In the genomic region with DNA sequence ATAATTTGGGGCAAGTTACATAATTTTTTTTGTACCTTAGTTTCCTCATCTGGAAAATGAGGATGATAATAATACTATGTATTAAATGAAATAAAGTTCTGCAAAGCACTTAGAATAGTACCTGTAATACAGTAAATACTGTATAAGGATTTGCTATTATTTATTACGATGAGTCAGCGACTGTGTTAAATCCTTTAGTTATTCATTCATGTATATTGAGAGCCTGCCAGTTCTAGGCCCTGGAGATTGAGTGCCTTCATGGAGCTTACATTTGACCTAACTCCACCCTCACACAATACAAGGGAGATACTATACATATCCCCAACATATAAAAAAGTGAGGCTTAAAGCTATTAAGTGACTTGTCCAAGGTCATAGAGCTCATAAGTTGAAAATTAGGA, we compare ENCODE assay signal across 31 cellular contexts.
"Had no signal": no experiment of that assay in that cellular context is flagged by ENCODE, and none has a peak within 500 bp of the region (broad histone marks: within the 10 kb centered on the region; RNA-seq: fewer than 3 reads in every experiment).

No MANE protein-coding gene starts in this region.

- H3K27me3 Mint-ChIP-seq: progenitor cell of endocrine pancreas; stimulated activated memory B cell treated with anti-CD40 and anti-IgM and Interleukin-4, amounts not matched to agents 10 μg/mL and 1 μg/mL and 100 μg/mL, for 72 hours; stimulated activated naive CD8-positive, alpha-beta T cell treated with anti-CD3 and anti-CD28 coated beads, Interleukin-15, amount 100 ng/mL, for 72 hours; type B pancreatic cell had no signal

- H3K79me2 ChIP-seq: parathyroid adenoma had no signal

- H3K9ac ChIP-seq: neural progenitor cell, parathyroid adenoma had no signal

- H3K27ac Mint-ChIP-seq: natural killer cell; nephron; neural progenitor cell; progenitor cell of endocrine pancreas; stimulated activated memory B cell treated with anti-CD40 and anti-IgM and Interleukin-4, amounts not matched to agents 10 μg/mL and 1 μg/mL and 100 μg/mL, for 72 hours; stimulated activated naive CD8-positive, alpha-beta T cell treated with anti-CD3 and anti-CD28 coated beads, Interleukin-15, amount 100 ng/mL, for 72 hours; type B pancreatic cell had no signal

- H3K4me2 ChIP-seq: neural progenitor cell, smooth muscle cell had no signal

- H3K4me1 Mint-ChIP-seq: natural killer cell; nephron; neural progenitor cell; stimulated activated naive CD8-positive, alpha-beta T cell treated with anti-CD3 and anti-CD28 coated beads, Interleukin-15, amount 100 ng/mL, for 72 hours had no signal

- H3K4me3 ChIP-seq: neural progenitor cell, ovary, psoas muscle, skin epidermis, smooth muscle cell, spleen, suprapubic skin, testis, tibial artery, transverse colon, upper lobe of right lung, uterus had no signal

- H2AFZ ChIP-seq: neural progenitor cell, parathyroid adenoma had no signal

- H3K27me3 ChIP-seq: neural progenitor cell, ovary, spleen, suprapubic skin, testis, tibial artery, transverse colon, upper lobe of right lung, uterus had no signal

- H3K36me3 ChIP-seq: neural progenitor cell, ovary, spleen, suprapubic skin, tibial artery, transverse colon, upper lobe of right lung, uterus had no signal

- H3K4me1 ChIP-seq: neural progenitor cell, psoas muscle, spleen, suprapubic skin, testis, tibial artery, transverse colon, upper lobe of right lung, uterus had no signal

- H3K4me3 Mint-ChIP-seq: natural killer cell; nephron; neural progenitor cell; stimulated activated memory B cell treated with anti-CD40 and anti-IgM and Interleukin-4, amounts not matched to agents 10 μg/mL and 1 μg/mL and 100 μg/mL, for 72 hours; stimulated activated naive CD8-positive, alpha-beta T cell treated with anti-CD3 and anti-CD28 coated beads, Interleukin-15, amount 100 ng/mL, for 72 hours; type B pancreatic cell had no signal

- H3K27ac ChIP-seq: neural progenitor cell, ovary, parathyroid adenoma, psoas muscle, skin epidermis, spleen, suprapubic skin, testis, tibial artery, transverse colon, upper lobe of right lung, uterus had no signal

- H3K36me3 Mint-ChIP-seq: natural killer cell had no signal

- DNase-seq: natural killer cell; occipital lobe; ovary; posterior cingulate gyrus; psoas muscle; right cardiac atrium; spleen; stimulated activated CD4-positive, alpha-beta T cell treated with anti-CD3 and anti-CD28 coated beads, Interleukin-12 subunit alpha, Interleukin-12 subunit beta, amount 100 ng/mL, for 4 hours; stimulated activated CD4-positive, alpha-beta T cell treated with anti-CD3 and anti-CD28 coated beads, Interleukin-1b, Interleukin-23, amount 100 ng/mL, for 48 hours; stimulated activated CD4-positive, alpha-beta T cell treated with anti-CD3 and anti-CD28 coated beads, Interleukin-4, amount 100 ng/mL, for 1 hour; stimulated activated CD4-positive, alpha-beta T cell treated with anti-CD3 and anti-CD28 coated beads, Interleukin-4, amount 100 ng/mL, for 4 hours; stimulated activated CD8-positive, alpha-beta memory T cell treated with anti-CD3 and anti-CD28 coated beads, Interleukin-4, amount 100 ng/mL, for 48 hours; stimulated activated naive CD4-positive, alpha-beta T cell; stimulated activated naive CD8-positive, alpha-beta T cell treated with anti-CD3 and anti-CD28 coated beads, Interleukin-15, amount 100 ng/mL, for 72 hours; stimulated activated naive CD8-positive, alpha-beta T cell treated with anti-CD3 and anti-CD28 coated beads, Interleukin-15, Interleukin-2, amounts not matched to agents 100 U/mL and 50 U/mL, for 24 hours; substantia nigra; testis; tibial artery; transverse colon; upper lobe of right lung; uterus had no signal

- H3K9me3 Mint-ChIP-seq: natural killer cell; nephron; neural progenitor cell; stimulated activated memory B cell treated with anti-CD40 and anti-IgM and Interleukin-4, amounts not matched to agents 10 μg/mL and 1 μg/mL and 100 μg/mL, for 72 hours; stimulated activated naive CD8-positive, alpha-beta T cell treated with anti-CD3 and anti-CD28 coated beads, Interleukin-15, amount 100 ng/mL, for 72 hours; type B pancreatic cell had no signal

- ATAC-seq: natural killer cell; psoas muscle; sciatic nerve; stimulated activated memory B cell treated with anti-CD40 and anti-IgM and Interleukin-4, amounts not matched to agents 10 μg/mL and 1 μg/mL and 100 μg/mL, for 72 hours; stimulated activated naive CD8-positive, alpha-beta T cell treated with anti-CD3 and anti-CD28 coated beads, Interleukin-15, amount 100 ng/mL, for 72 hours; stimulated activated naive CD8-positive, alpha-beta T cell treated with anti-CD3 and anti-CD28 coated beads, Interleukin-15, Interleukin-2, amounts not matched to agents 100 U/mL and 50 U/mL, for 24 hours; upper lobe of right lung had no signal

- H3K9me3 ChIP-seq: ovary, psoas muscle, spleen, suprapubic skin, testis, tibial artery, transverse colon, upper lobe of right lung, uterus had no signal
